In the genomic region with DNA sequence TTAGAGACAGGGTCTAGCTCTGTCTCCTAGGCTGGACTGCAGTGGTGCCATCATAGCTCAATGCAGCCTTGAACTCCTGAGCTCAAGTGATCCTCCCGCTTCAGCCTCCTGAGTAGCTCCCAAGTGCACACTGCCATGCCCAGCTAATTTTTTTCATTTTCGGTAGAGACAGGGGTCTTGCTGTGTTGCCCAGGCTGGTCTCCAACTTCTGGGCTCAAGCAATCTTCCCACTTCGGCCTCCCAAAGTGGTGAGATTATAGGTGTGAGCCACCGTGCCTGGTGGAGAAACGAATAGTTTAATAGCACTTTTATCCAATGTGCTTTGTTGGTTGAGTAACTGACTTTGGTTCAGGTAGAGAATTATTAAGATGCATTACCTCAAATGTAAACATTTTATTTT, we compare ENCODE assay signal across 27 cellular contexts. TPM values are rescaled to one million over a fixed set of nuclear protein-coding genes. Genes with fewer than 3 reads are reported as not detected.
A peak's percentile ranks its signal among the peaks of the same experiment; 100 is the strongest.
DNase-seq lines count a peak whose midpoint lies in the region; ATAC-seq and TF ChIP-seq lines count a peak whose summit lies in the region.
"Had no signal": no experiment of that assay in that cellular context is flagged by ENCODE, and none has a peak within 500 bp of the region (broad histone marks: within the 10 kb centered on the region; RNA-seq: fewer than 3 reads in every experiment).

No MANE protein-coding gene starts in this region.

- H3K4me3 ChIP-seq in HEK293 (ENCODE audit: low read depth, low read length) (no peak overlapping the region), A673 (ENCODE audit: low read depth, low read length, poor library complexity, severe bottlenecking) (no peak overlapping the region)
- H3K4me3 ChIP-seq: ovary, suprapubic skin, upper lobe of left lung had no signal

- no TSS peak for BruUV-seq in A673 (replicated peaks; lab: Mats Ljungman, UMichigan)

- no peaks in the 10 kb centered on the region for H3K9me3 Mint-ChIP-seq in activated T-cell treated with anti-CD3 and anti-CD28 coated beads, Interleukin-2, amount 50 U/mL, for 24 hours
- H3K9me3 Mint-ChIP-seq in activated naive CD8-positive, alpha-beta T cell treated with anti-CD3 and anti-CD28 coated beads, Interleukin-2, amount 50 U/mL, for 24 hours: no peaks in the 10 kb centered on the region
- H3K9me3 Mint-ChIP-seq in stimulated activated effector memory CD8-positive, alpha-beta T cell treated with anti-CD3 and anti-CD28 coated beads, Interleukin-12 subunit alpha, Interleukin-12 subunit beta, amount 100 ng/mL, for 72 hours: no peaks in the 10 kb centered on the region
- H3K9me3 Mint-ChIP-seq: neural crest cell had no signal

- peaks cover 74% of the 10 kb centered on the region for H3K4me1 Mint-ChIP-seq in activated T-cell treated with anti-CD3 and anti-CD28 coated beads, Interleukin-2, amount 50 U/mL, for 24 hours (ENCODE audit: low read depth)
- peaks cover 80% of the 10 kb centered on the region for H3K4me1 Mint-ChIP-seq in activated naive CD8-positive, alpha-beta T cell treated with anti-CD3 and anti-CD28 coated beads, Interleukin-2, amount 50 U/mL, for 24 hours
- H3K4me1 Mint-ChIP-seq in stimulated activated effector memory CD8-positive, alpha-beta T cell treated with anti-CD3 and anti-CD28 coated beads, Interleukin-12 subunit alpha, Interleukin-12 subunit beta, amount 100 ng/mL, for 72 hours: peaks cover 74% of the 10 kb centered on the region
- H3K4me1 Mint-ChIP-seq: neural crest cell had no signal

- CTCF ChIA-PET in HEK293 (lab: Yijun Ruan, JAX): interaction anchor here (0.6 to 1.6 kb wide), 2 partner anchors 9 to 46 kb away, joined by 3 to 4 read pairs; no protein-coding TSS in a partner anchor
- CTCF ChIA-PET in A673 (lab: Charles Lee): no interaction called here

- ATAC-seq in activated naive CD8-positive, alpha-beta T cell treated with anti-CD3 and anti-CD28 coated beads, Interleukin-2, amount 50 U/mL, for 24 hours: no peak
- no peak for ATAC-seq in stimulated activated effector memory CD8-positive, alpha-beta T cell treated with anti-CD3 and anti-CD28 coated beads, Interleukin-12 subunit alpha, Interleukin-12 subunit beta, amount 100 ng/mL, for 72 hours
- ATAC-seq: left cardiac atrium had no signal

- H3K36me3 ChIP-seq in HEK293 (ENCODE audit: control insufficient read depth in 2 of 2, insufficient read depth in 1 of 2, low read length in 2 of 2): no peaks in the 10 kb centered on the region
- H3K36me3 ChIP-seq in A673 (ENCODE audit: insufficient read depth, low read length, poor library complexity, severe bottlenecking): no peaks in the 10 kb centered on the region
- H3K36me3 ChIP-seq: ovary, suprapubic skin, upper lobe of left lung had no signal

- peaks cover 89% of the 10 kb centered on the region for H3K36me3 Mint-ChIP-seq in activated T-cell treated with anti-CD3 and anti-CD28 coated beads, Interleukin-2, amount 50 U/mL, for 24 hours (ENCODE audit: low read depth)
- H3K36me3 Mint-ChIP-seq in activated naive CD8-positive, alpha-beta T cell treated with anti-CD3 and anti-CD28 coated beads, Interleukin-2, amount 50 U/mL, for 24 hours (ENCODE audit: low read depth): peaks cover 68% of the 10 kb centered on the region
- peaks cover 100% of the 10 kb centered on the region for H3K36me3 Mint-ChIP-seq in stimulated activated effector memory CD8-positive, alpha-beta T cell treated with anti-CD3 and anti-CD28 coated beads, Interleukin-12 subunit alpha, Interleukin-12 subunit beta, amount 100 ng/mL, for 72 hours

- no peaks in the 10 kb centered on the region for H3K27me3 ChIP-seq in A673 (replicated peaks; ENCODE audit: insufficient read depth, low read depth, low read length, poor library complexity)
- H3K27me3 ChIP-seq: ovary, upper lobe of left lung had no signal

- POLR2A ChIA-PET in HEK293 (lab: Yijun Ruan, JAX) (no interaction called here), A673 (lab: Charles Lee; ENCODE audit: low non-redundant PET) (no interaction called here)

- H3K9me3 ChIP-seq in HEK293 (ENCODE audit: control insufficient read depth, insufficient read depth, low read depth, low read length) (no peaks in the 10 kb centered on the region), A673 (ENCODE audit: low read depth, low read length, poor library complexity, severe bottlenecking) (no peaks in the 10 kb centered on the region)
- H3K9me3 ChIP-seq: ovary, suprapubic skin, upper lobe of left lung had no signal

- no peaks in the 10 kb centered on the region for H3K4me1 ChIP-seq in HEK293 (ENCODE audit: control insufficient read depth, insufficient read depth, low read length)
- no peaks in the 10 kb centered on the region for H3K4me1 ChIP-seq in A673 (ENCODE audit: insufficient read depth, low read length, poor library complexity, severe bottlenecking)
- H3K4me1 ChIP-seq: suprapubic skin had no signal

- TF ChIP-seq CTCF in HEK293 (tag by site-specific recombination; IDR thresholded peaks at IDR 0.05) (no peak), A673 (conservative IDR thresholded peaks at IDR 0.05; ENCODE audit: low read depth, low read length) (no peak)

- H3K4me3 Mint-ChIP-seq in activated T-cell treated with anti-CD3 and anti-CD28 coated beads, Interleukin-2, amount 50 U/mL, for 24 hours: no peak overlapping the region
- H3K4me3 Mint-ChIP-seq in activated naive CD8-positive, alpha-beta T cell treated with anti-CD3 and anti-CD28 coated beads, Interleukin-2, amount 50 U/mL, for 24 hours: no peak overlapping the region
- H3K4me3 Mint-ChIP-seq in stimulated activated effector memory CD8-positive, alpha-beta T cell treated with anti-CD3 and anti-CD28 coated beads, Interleukin-12 subunit alpha, Interleukin-12 subunit beta, amount 100 ng/mL, for 72 hours: no peak overlapping the region
- H3K4me3 Mint-ChIP-seq: neural crest cell had no signal

- peak overlapping the region; percentile 95 for H3K27ac Mint-ChIP-seq in activated T-cell treated with anti-CD3 and anti-CD28 coated beads, Interleukin-2, amount 50 U/mL, for 24 hours
- H3K27ac Mint-ChIP-seq in activated naive CD8-positive, alpha-beta T cell treated with anti-CD3 and anti-CD28 coated beads, Interleukin-2, amount 50 U/mL, for 24 hours: peak overlapping the region; percentile 79
- H3K27ac Mint-ChIP-seq in stimulated activated effector memory CD8-positive, alpha-beta T cell treated with anti-CD3 and anti-CD28 coated beads, Interleukin-12 subunit alpha, Interleukin-12 subunit beta, amount 100 ng/mL, for 72 hours: peak overlapping the region; percentile 94

- H3K27me3 Mint-ChIP-seq in activated T-cell treated with anti-CD3 and anti-CD28 coated beads, Interleukin-2, amount 50 U/mL, for 24 hours: no peaks in the 10 kb centered on the region
- no peaks in the 10 kb centered on the region for H3K27me3 Mint-ChIP-seq in activated naive CD8-positive, alpha-beta T cell treated with anti-CD3 and anti-CD28 coated beads, Interleukin-2, amount 50 U/mL, for 24 hours

- H3K27ac ChIP-seq in HEK293 (ENCODE audit: extremely low read depth, low read depth, low read length) (no peak overlapping the region), A673 (ENCODE audit: low read depth, low read length, poor library complexity, severe bottlenecking) (no peak overlapping the region)
- H3K27ac ChIP-seq: ovary, suprapubic skin had no signal

- intact Hi-C loops in A673 (cut with micrococcal nuclease; ENCODE audit: unreplicated experiment): no loop called here

- no peak for DNase-seq in activated T-cell treated with anti-CD3 and anti-CD28 coated beads, Interleukin-2, amount 50 U/mL, for 24 hours
- no peak for DNase-seq in activated T-cell treated with anti-CD3 and anti-CD28 coated beads, Interleukin-2, amount 50 U/mL, for 48 hours
- DNase-seq in activated naive CD8-positive, alpha-beta T cell treated with anti-CD3 and anti-CD28 coated beads, Interleukin-2, amount 50 U/mL, for 24 hours: no peak
- DNase-seq in stimulated activated effector memory CD8-positive, alpha-beta T cell treated with anti-CD3 and anti-CD28 coated beads, Interleukin-12 subunit alpha, Interleukin-12 subunit beta, amount 100 ng/mL, for 72 hours (ENCODE audit: low spot score in 2 of 2): no peak
- DNase-seq in A673 (ENCODE audit: low spot score) (no peak), NAMALWA (ENCODE audit: low spot score) (no peak), HCEC 1CT (no peak)
- DNase-seq: activated CD4-positive, CD25-positive, alpha-beta regulatory T cell treated with anti-CD3 and anti-CD28 coated beads, Interleukin-2, amount 50 U/mL, for 72 hours; activated CD8-positive, alpha-beta memory T cell treated with anti-CD3 and anti-CD28 coated beads for 24 hours; AML-193; cortex of kidney; DND-41; erythroblast; GF-D8; hypothalamus; left cardiac atrium; NCI-H1436; NCI-H2081 treated with DMSO at 0.1 percent for 48 hours; NCI-H226; NCI-H526 treated with DMSO at 0.1 percent for 48 hours; NK-92 treated with Interleukin-12 subunit alpha and Interleukin-12 subunit beta, amount 100 ng/mL, for 24 hours; ovary; stimulated activated CD4-positive, alpha-beta T cell treated with anti-CD3 and anti-CD28 coated beads, Interleukin-4, amount 100 ng/mL, for 4 hours; upper lobe of left lung had no signal

TF ChIP-seq in HEK293, 187 proteins besides CTCF, POLR2A, EP300 and RAD21:
- TF ChIP-seq ZNF677 (tag by site-specific recombination; IDR thresholded peaks at IDR 0.05): no peak
- TF ChIP-seq ZNF121 (tag by site-specific recombination; IDR thresholded peaks at IDR 0.05): peak; percentile 62
- no peak for TF ChIP-seq ZFP37 (tag by site-specific recombination; IDR thresholded peaks at IDR 0.05)

RNA-seq across cellular contexts. Expression of gene PIK3CD, which starts 20.9 kb away (rescaled TPM):
- 2.1 and 5.0 TPM in 2 replicates for total RNA-seq in A673 (2021)
